In the genomic region with DNA sequence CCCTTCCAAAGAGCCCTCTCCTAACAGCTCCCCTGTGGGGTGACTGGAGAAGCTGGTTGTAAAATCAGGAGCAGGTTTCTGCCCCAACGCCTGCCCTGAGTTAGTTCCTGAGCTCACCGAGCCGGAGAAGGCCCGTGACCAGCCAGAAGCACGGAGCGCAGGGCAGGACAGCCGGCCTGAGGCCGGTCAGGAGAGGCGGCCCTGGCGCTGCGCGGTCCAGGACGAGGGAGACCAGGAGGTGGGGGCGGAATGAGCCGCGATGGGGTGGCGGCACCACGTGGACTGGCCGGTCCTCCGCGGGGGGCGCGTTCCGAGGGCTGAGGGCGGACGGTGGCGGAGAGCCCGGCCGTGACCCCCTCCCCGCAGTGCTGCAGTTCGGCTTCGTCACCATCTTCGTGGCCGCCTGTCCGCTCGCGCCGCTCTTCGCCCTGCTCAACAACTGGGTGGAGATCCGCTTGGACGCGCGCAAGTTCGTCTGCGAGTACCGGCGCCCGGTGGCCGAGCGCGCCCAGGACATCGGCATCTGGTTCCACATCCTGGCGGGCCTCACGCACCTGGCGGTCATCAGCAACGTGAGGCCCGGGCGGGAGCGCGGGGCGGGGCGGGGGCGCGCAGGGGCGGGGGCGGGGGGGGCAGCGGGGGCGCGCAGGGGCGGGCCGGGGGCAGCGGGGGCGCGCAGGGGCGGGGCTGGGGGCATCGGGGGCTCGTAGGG, we compare ENCODE assay signal across 9 cellular contexts. TPM values are rescaled to one million over a fixed set of nuclear protein-coding genes. Genes with fewer than 3 reads are reported as not detected.
DNase-seq lines count a peak whose midpoint lies in the region; ATAC-seq, FAIRE-seq and TF ChIP-seq lines count a peak whose summit lies in the region.
"Had no signal": no experiment of that assay in that cellular context is flagged by ENCODE, and none has a peak within 500 bp of the region (broad histone marks: within the 10 kb centered on the region; RNA-seq: fewer than 3 reads in every experiment).

No MANE protein-coding gene starts in this region.

- H3K4me1 ChIP-seq in GM12878 (ENCODE audit: control insufficient read depth, insufficient read depth, low read length): no peaks in the 10 kb centered on the region
- H3K4me1 ChIP-seq in right atrium auricular region: peaks cover 0 to 10% of the 10 kb centered on the region in 2 donors
- H3K4me1 ChIP-seq in trophoblast cell (ENCODE audit: control insufficient read depth in 1 of 2, insufficient read depth in 2 of 2, low read length in 2 of 2): peaks cover 3 to 9% of the 10 kb centered on the region in 2 experiments

- intact Hi-C loops in GM12878 (cut with micrococcal nuclease; ENCODE audit: unreplicated experiment): loop anchor here (5.0 to 10.0 kb wide), 2 partner anchors 140 to 363 kb away; no protein-coding TSS in a partner anchor

- TF ChIP-seq CTCF in GM12878 (IDR thresholded peaks at IDR 0.05 in 2 of 3, conservative IDR thresholded peaks at IDR 0.05 in 1 of 3; ENCODE audit: control insufficient read depth in 2 of 3, extremely low read depth in 1 of 3, insufficient read depth in 1 of 3, low read depth in 3 of 3, low read length in 3 of 3): peak in 1 of 3 experiments; percentile 5; a peak in 1 of 6 replicates
- TF ChIP-seq CTCF in right atrium auricular region (IDR thresholded peaks at IDR 0.05): peak in 1 of 2 donors; percentile 35

- peak overlapping the region; percentile 58 for H3K4me2 ChIP-seq in GM12878 (ENCODE audit: control insufficient read depth, insufficient read depth)
- peak overlapping the region; percentile 72 for H3K4me2 ChIP-seq in trophoblast cell (ENCODE audit: low read length)

- 3% methylated on average over 20 of the region's 77 CpGs for WGBS in GM12878 (ENCODE audit: insufficient coverage, insufficient replicate concordance, low lambda C conversion rate, missing lambda C conversion rate)
- no CpG with 5 or more reads among the region's 77 CpGs for WGBS in trophoblast cell (ENCODE audit: extremely low coverage, insufficient coverage, insufficient read length)

- peak overlapping the region; percentile 39 for H4K91ac ChIP-seq in trophoblast cell (ENCODE audit: low read depth, low read length)

- no peak overlapping the region for H3K4ac ChIP-seq in trophoblast cell (ENCODE audit: low read depth, low read length)

- POLR2A ChIA-PET in GM12878 (lab: Charles Lee): no interaction called here

- H2BK12ac ChIP-seq in trophoblast cell (ENCODE audit: low read length): peak overlapping the region; percentile 59

- H4K8ac ChIP-seq in trophoblast cell (ENCODE audit: low read depth, low read length): peak overlapping the region; percentile 84

- H3K9me3 ChIP-seq in GM12878 (replicated peaks; ENCODE audit: control insufficient read depth, insufficient read depth, low read length) (no peaks in the 10 kb centered on the region), right atrium auricular region (no peaks in the 10 kb centered on the region), trophoblast cell (ENCODE audit: insufficient read depth, low read depth, low read length) (peaks cover 2% of the 10 kb centered on the region)

- H3K36me3 ChIP-seq in GM12878 (ENCODE audit: control insufficient read depth in 2 of 2, insufficient read depth in 2 of 2, low read length in 1 of 2) (no peaks in the 10 kb centered on the region), right atrium auricular region (no peaks in the 10 kb centered on the region), trophoblast cell (ENCODE audit: control insufficient read depth in 1 of 2, insufficient read depth in 2 of 2, low read length in 2 of 2) (no peaks in the 10 kb centered on the region)

- H4K20me1 ChIP-seq in GM12878 (ENCODE audit: control insufficient read depth, insufficient read depth): no peaks in the 10 kb centered on the region

- no peak for FAIRE-seq in GM12878 (lab: Jason Lieb, UNC)

- H3K18ac ChIP-seq in trophoblast cell (ENCODE audit: low read length): peak overlapping the region; percentile 82

- H3K9ac ChIP-seq in GM12878 (ENCODE audit: control insufficient read depth, insufficient read depth, low read length) (peak overlapping the region; percentile 35; the same call in 1 of the 2 replicates), trophoblast cell (ENCODE audit: low read length) (peak overlapping the region; percentile 8)

- CTCF ChIA-PET in GM12878 (lab: Yijun Ruan, JAX): interaction anchor here (0.6 to 2.1 kb wide), 7 partner anchors 44 to 175 kb away, joined by 3 to 27 read pairs (median 4); no protein-coding TSS in a partner anchor

- peak overlapping the region; percentile 73 for H4K12ac ChIP-seq in trophoblast cell (ENCODE audit: low read depth, low read length)

- no peak overlapping the region for H3K23ac ChIP-seq in trophoblast cell (ENCODE audit: low read length)

- DNase-seq in NCI-H1092 treated with DMSO at 0.1 percent for 48 hours (lab: John Stamatoyannopoulos, UW) (peak; percentile 6), NCI-H1092 (lab: John Stamatoyannopoulos, UW) (no peak), SK-N-DZ (ENCODE audit: low spot score) (peak; percentile 79), GM12878 (ENCODE audit: low read depth, low spot score) (no peak), right atrium auricular region (ENCODE audit: low spot score) (peak; percentile 67), trophoblast cell (peak; percentile 89 to 90)
- DNase-seq: DND-41 had no signal

- in situ Hi-C loops in GM12878 (cut with MboI): loop anchor here (5.0 kb wide), 1 partner anchor 140 kb away; no protein-coding TSS in a partner anchor

- RAD21 ChIA-PET in GM12878 (lab: Charles Lee; ENCODE audit: unreplicated experiment): interaction anchor here (0.7 kb wide), 1 partner anchor 67 kb away, joined by 3 read pairs; no protein-coding TSS in a partner anchor

- TF ChIP-seq RAD21 in GM12878 (IDR thresholded peaks at IDR 0.05; ENCODE audit: insufficient read depth, low read depth, low read length): no peak

- no peak overlapping the region for H2AK5ac ChIP-seq in trophoblast cell (ENCODE audit: low read length)

- H2BK5ac ChIP-seq in trophoblast cell (ENCODE audit: low read depth, low read length, poor library complexity): no peak overlapping the region

- SMC1A ChIA-PET in GM12878 (lab: Charles Lee; ENCODE audit: uncharacterized antibody, unreplicated experiment): interaction anchor here (0.7 to 1.7 kb wide), 3 partner anchors 66 to 496 kb away, joined by 3 to 4 read pairs (median 3); no protein-coding TSS in a partner anchor

- H3K4me3 ChIP-seq in GM12878: peak overlapping the region; percentile 64
- H3K4me3 ChIP-seq in right atrium auricular region: peak overlapping the region; percentile 33 to 62
- peak overlapping the region; percentile 59 for H3K4me3 ChIP-seq in trophoblast cell (ENCODE audit: low read depth, low read length)

- H3K27ac ChIP-seq in GM12878 (ENCODE audit: control insufficient read depth, insufficient read depth): no peak overlapping the region
- peak overlapping the region; percentile 88 to 92 for H3K27ac ChIP-seq in right atrium auricular region
- peak overlapping the region; percentile 28 for H3K27ac ChIP-seq in trophoblast cell (ENCODE audit: low read depth, low read length)

- peak overlapping the region; percentile 70 for H2BK120ac ChIP-seq in trophoblast cell (ENCODE audit: insufficient read depth, low read length, poor library complexity)

- no TSS peak for BruUV-seq in GM12878 (replicated peaks; lab: Mats Ljungman, UMichigan)

- no peak for TF ChIP-seq POLR2A in GM12878 (IDR thresholded peaks at IDR 0.05; ENCODE audit: low read depth, low read length)

- TF ChIP-seq EP300 in GM12878 (IDR thresholded peaks at IDR 0.05; ENCODE audit: borderline replicate concordance in 1 of 2, control insufficient read depth in 1 of 2, low read depth in 2 of 2, low read length in 2 of 2): no peak

- H3K27me3 ChIP-seq in GM12878 (replicated peaks in 1 of 2; ENCODE audit: control insufficient read depth in 2 of 2, insufficient read depth in 2 of 2, low read length in 1 of 2) (no peaks in the 10 kb centered on the region), right atrium auricular region (no peaks in the 10 kb centered on the region), trophoblast cell (ENCODE audit: insufficient read depth, low read length) (no peaks in the 10 kb centered on the region)

- H2AFZ ChIP-seq in GM12878 (ENCODE audit: control insufficient read depth, low read depth, low read length) (peak overlapping the region; percentile 81), trophoblast cell (ENCODE audit: insufficient read depth, low read length, poor library complexity) (peak overlapping the region; percentile 77)

- H3K14ac ChIP-seq in trophoblast cell (ENCODE audit: low read length): peak overlapping the region; percentile 32

- ATAC-seq in HG03280 (IDR thresholded peaks at IDR 0.05; ENCODE audit: unreplicated experiment) (peak; percentile 44), GM12878 (peak; percentile 80), GM18519 (IDR thresholded peaks at IDR 0.05; ENCODE audit: low FRiP score, unreplicated experiment) (no peak)

- H3K79me2 ChIP-seq in GM12878 (ENCODE audit: control insufficient read depth, insufficient read depth, low read length) (no peaks in the 10 kb centered on the region), trophoblast cell (ENCODE audit: control insufficient read depth, insufficient read depth, low read length, poor library complexity) (peaks cover 2% of the 10 kb centered on the region)

- H3K79me1 ChIP-seq in trophoblast cell (ENCODE audit: low read length): peaks cover 5% of the 10 kb centered on the region

RNA-seq across cellular contexts. Expression of gene ANO7, which starts 29.0 kb away (rescaled TPM):
- polyA plus RNA-seq in SK-N-DZ (2014; cell fraction: cytosol; rRNA removed): 0.27 and 0.74 TPM in 2 replicates
- polyA plus RNA-seq in SK-N-DZ (2014; cell fraction: nucleus; rRNA removed): 0.34 and 1.7 TPM in 2 replicates
- total RNA-seq in GM12878 (2013; cell fraction: nucleolus; rRNA removed): 19.1 and 21.0 TPM in 2 replicates
- total RNA-seq in GM12878 (2014; rRNA removed) (0.49 and 0.56 TPM in 2 replicates), GM12878 (2014; rRNA removed; fragmentation: Illumina TruSeq; extraction: Trizol) (0.18 and 0.22 TPM in 2 replicates), GM12878 (2021) (0.88 and 1.4 TPM in 2 replicates), right atrium auricular region (1 to 10 TPM; 1.1 to 1.3 TPM)
- polyA plus RNA-seq in GM12878 (2011; ENCODE audit: low read depth): 0.43 TPM
- polyA plus RNA-seq in GM12878 (2011; rRNA removed) (0.56 and 1.2 TPM in 2 replicates), GM12878 (2014; fragmentation: Illumina TruSeq; extraction: Trizol) (0.24 and 0.35 TPM in 2 replicates), GM12878 (2014; fragmentation: Nextera tagmentation; extraction: Ambion mirVana) (under 1 TPM; 0.08 to 0.11 TPM), GM12878 (2014; rRNA removed) (0.47 and 1.1 TPM in 2 replicates), GM12878 (2016; fragmentation: Nextera tagmentation; extraction: Ambion mirVana) (under 1 TPM; 0.40 to 0.50 TPM)
- 1.5 TPM in 2 replicates for polyA plus RNA-seq in GM12878 (2011; cell fraction: cytosol; rRNA removed)
- 8.0 TPM in 2 replicates for polyA plus RNA-seq in GM12878 (2011; cell fraction: nucleus; rRNA removed)
- polyA plus RNA-seq in GM12878 (2012): 1.8 TPM in 2 replicates
- polyA minus RNA-seq in GM12878 (2011; rRNA and poly(A)+ RNA removed): 2.7 and 3.9 TPM in 2 replicates
- 1.0 and 1.6 TPM in 2 replicates for polyA minus RNA-seq in GM12878 (2011; cell fraction: cytosol; rRNA and poly(A)+ RNA removed)
- 3.6 and 5.7 TPM in 2 replicates for polyA minus RNA-seq in GM12878 (2011; cell fraction: nucleus; rRNA and poly(A)+ RNA removed)
- polyA plus RNA-seq in trophoblast cell (2013): 1.9 and 2.1 TPM in 2 replicates

Comparison
In these comparisons a context has a peak if more than half of its experiments do, and no peak if none do; other contexts are left out.
1. DNase-seq: peak in NCI-H1092 treated with DMSO at 0.1 percent for 48 hours (single experiment), SK-N-DZ (single experiment), right atrium auricular region (single experiment) and trophoblast cell (2 of 2); none in NCI-H1092 (single experiment) and GM12878 (single experiment).
2. Peak in every context shown above with its lines, with median percentiles within 50 percentile points of each other: H3K4me3 ChIP-seq.